9 cellular contexts compared by ENCODE assay signal in the genomic region with DNA sequence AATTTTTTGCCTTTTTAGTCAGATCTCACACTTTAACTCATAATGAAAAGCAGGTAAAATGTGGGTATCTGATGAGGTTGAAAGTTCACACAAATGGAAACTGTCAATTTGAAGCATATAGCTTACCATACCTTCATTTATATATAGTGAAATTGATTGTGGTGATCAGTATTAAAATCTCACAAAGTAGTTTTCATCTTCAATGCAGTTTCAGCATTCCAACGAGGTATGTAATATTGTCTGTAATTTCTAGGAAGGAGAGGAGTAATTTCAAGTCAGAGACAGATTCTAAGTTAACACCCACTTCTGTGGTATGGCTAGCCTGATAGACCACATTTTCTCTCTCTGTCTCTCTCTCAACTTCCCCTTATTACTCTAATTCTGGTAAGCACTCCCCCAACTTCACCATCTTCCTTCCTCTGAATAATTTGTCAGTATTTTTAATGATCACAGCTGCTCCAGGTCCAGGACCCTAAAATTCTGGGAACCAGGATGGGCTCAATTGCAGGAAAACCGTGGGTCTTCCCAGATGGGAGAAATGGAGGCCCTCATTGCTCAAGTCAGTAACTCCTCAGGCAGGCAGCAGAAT.
DNase-seq lines count a peak whose midpoint lies in the region; ATAC-seq and TF ChIP-seq lines count a peak whose summit lies in the region.
"Had no signal": no experiment of that assay in that cellular context is flagged by ENCODE, and none has a peak within 500 bp of the region (broad histone marks: within the 10 kb centered on the region; RNA-seq: fewer than 3 reads in every experiment).

No MANE protein-coding gene starts in this region.

- ATAC-seq in GM19395 (IDR thresholded peaks at IDR 0.05; ENCODE audit: unreplicated experiment) (peak; percentile 98), HG03060 (IDR thresholded peaks at IDR 0.05; ENCODE audit: low read depth, unreplicated experiment) (peak; percentile 82), T-helper 17 cell (peak; percentile 44)

- intact Hi-C loops in ascending aorta (cut with DNase I) = no loop called here

- H3K4me1 Mint-ChIP-seq in T-helper 17 cell = peaks cover 12% of the 10 kb centered on the region

- H3K36me3 Mint-ChIP-seq in T-helper 17 cell (ENCODE audit: low read depth) = peaks cover 2% of the 10 kb centered on the region

- no peaks in the 10 kb centered on the region for H3K36me3 ChIP-seq in ascending aorta

- no peak overlapping the region for H3K27ac ChIP-seq in ascending aorta

- TF ChIP-seq CTCF in GM10266 (IDR thresholded peaks at IDR 0.05; ENCODE audit: control insufficient read depth, insufficient read depth, low read depth, missing control alignments) (no peak), ascending aorta (IDR thresholded peaks at IDR 0.05) (no peak)

- H3K9me3 ChIP-seq in T-helper 17 cell (ENCODE audit: control insufficient read depth, low read length, poor library complexity, severe bottlenecking) = peaks cover 3% of the 10 kb centered on the region
- no peaks in the 10 kb centered on the region for H3K9me3 ChIP-seq in ascending aorta

- H3K27me3 Mint-ChIP-seq in T-helper 17 cell = no peaks in the 10 kb centered on the region

- no peaks in the 10 kb centered on the region for H3K4me1 ChIP-seq in ascending aorta

- no peak overlapping the region for H3K4me3 Mint-ChIP-seq in T-helper 17 cell

- peak; percentile 35 for DNase-seq in GM10266 (ENCODE audit: extremely low spot score)
- DNase-seq in T-helper 17 cell = no peak
- DNase-seq in stimulated activated CD4-positive, alpha-beta T cell treated with anti-CD3 and anti-CD28 coated beads, Interleukin-1b, Interleukin-23, amount 100 ng/mL, for 48 hours = no peak
- DNase-seq in ascending aorta (ENCODE audit: low spot score in 2 of 2) = no peak
- DNase-seq in EL = no peak
- DNase-seq in effector CD8-positive, alpha-beta T cell (lab: John Stamatoyannopoulos, UW) = no peak
- DNase-seq: mesendoderm had no signal

- no peak overlapping the region for H3K4me3 ChIP-seq in ascending aorta

- H3K27ac Mint-ChIP-seq in T-helper 17 cell = no peak overlapping the region

- H3K27me3 ChIP-seq in ascending aorta = no peaks in the 10 kb centered on the region

Comparison
In these comparisons a context has a peak if more than half of its experiments do, and no peak if none do; other contexts are left out.
1. ATAC-seq: peak in every context shown above with its lines; median percentile 98 in GM19395; 82 in HG03060; 44 in T-helper 17 cell.